In genomic region chr17:79702550-79703236, GRCh38 we compare ENCODE assay signal across 27 cellular contexts. TPM values are rescaled to one million over a fixed set of nuclear protein-coding genes. Genes with fewer than 3 reads are reported as not detected.
"Had no signal": no experiment of that assay in that cellular context is flagged by ENCODE, and none has a peak within 500 bp of the region (broad histone marks: within the 10 kb centered on the region; RNA-seq: fewer than 3 reads in every experiment).

No MANE protein-coding gene starts in this region.

- H3K4me1 Mint-ChIP-seq: activated CD8-positive, alpha-beta memory T cell treated with anti-CD3 and anti-CD28 coated beads, Interleukin-2, amount 10 ng/mL, durations not matched to agents 7 days and 5 days; central memory CD8-positive, alpha-beta T cell had no signal

- DNase-seq: activated CD4-positive, alpha-beta T cell treated with anti-CD3 and anti-CD28 coated beads, Interleukin-2, amount 10 ng/mL, durations not matched to agents 24 days and 14 days; activated CD4-positive, alpha-beta T cell treated with anti-CD3 and anti-CD28 coated beads, Interleukin-2, amount 50 U/mL, for 48 hours; activated CD4-positive, CD25-positive, alpha-beta regulatory T cell treated with anti-CD3 and anti-CD28 coated beads, Interleukin-2, amount 50 U/mL, for 72 hours; activated CD8-positive, alpha-beta memory T cell treated with anti-CD3 and anti-CD28 coated beads, Interleukin-2, amount 10 ng/mL, durations not matched to agents 7 days and 5 days; activated effector memory CD4-positive, alpha-beta T cell treated with Interleukin-2 at 50 U/mL for 16 hours; activated naive CD4-positive, alpha-beta T cell treated with Interleukin-2 at 50 U/mL for 16 hours; activated T-cell treated with anti-CD3 and anti-CD28 coated beads, Interleukin-2, amount 50 U/mL, for 24 hours; amygdala; Karpas-422; MM.1S; NCI-H1105 treated with DMSO at 0.1 percent for 48 hours; NCI-H1436 treated with DMSO at 0.1 percent for 48 hours; NCI-H187; NCI-H2081; NCI-H2171; NCI-H510A treated with DMSO at 0.1 percent for 48 hours; NCI-H69; SHP77; SW 1271 had no signal

- ATAC-seq: activated naive CD4-positive, alpha-beta T cell treated with anti-CD3 and anti-CD28 coated beads, Interleukin-2, amount 50 U/mL, for 72 hours had no signal

- H3K4me3 ChIP-seq: SJSA1 had no signal

- H3K27ac ChIP-seq: SJSA1 had no signal

- H3K36me3 ChIP-seq: SJSA1 had no signal

- H3K27ac Mint-ChIP-seq: activated CD4-positive, alpha-beta T cell treated with anti-CD3 and anti-CD28 coated beads, Interleukin-2, amount 10 ng/mL, durations not matched to agents 24 days and 14 days; activated CD8-positive, alpha-beta memory T cell treated with anti-CD3 and anti-CD28 coated beads, Interleukin-2, amount 10 ng/mL, durations not matched to agents 7 days and 5 days; activated naive CD4-positive, alpha-beta T cell treated with anti-CD3 and anti-CD28 coated beads, Interleukin-2, amount 50 U/mL, for 72 hours; activated T-cell treated with anti-CD3 and anti-CD28 coated beads, Interleukin-2, amount 50 U/mL, for 24 hours; activated T-helper 1 cell treated with anti-CD3 and anti-CD28 coated beads, Interleukin-12 subunit alpha, Interleukin-12 subunit beta, Interleukin-2, Interleukin-4 antibody, amounts not matched to agents 30 ng/mL and 10 ng/mL and 1 ng/mL, durations not matched to agents 14 hours and 24 hours and 36 hours; T-helper 2 cell treated with Interferon-gamma antibody and Interleukin-4, amounts not matched to agents 5 μg/mL and 100 μg/mL, for 36 hours had no signal

- H3K9me3 ChIP-seq: SJSA1 had no signal

- H3K9me3 Mint-ChIP-seq: activated CD4-positive, alpha-beta T cell treated with anti-CD3 and anti-CD28 coated beads, Interleukin-2, amount 10 ng/mL, durations not matched to agents 24 days and 14 days; activated naive CD4-positive, alpha-beta T cell treated with anti-CD3 and anti-CD28 coated beads, Interleukin-2, amount 50 U/mL, for 72 hours; activated T-cell treated with anti-CD3 and anti-CD28 coated beads, Interleukin-2, amount 50 U/mL, for 24 hours; activated T-helper 1 cell treated with anti-CD3 and anti-CD28 coated beads, Interleukin-12 subunit alpha, Interleukin-12 subunit beta, Interleukin-2, Interleukin-4 antibody, amounts not matched to agents 30 ng/mL and 10 ng/mL and 1 ng/mL, durations not matched to agents 14 hours and 24 hours and 36 hours; central memory CD8-positive, alpha-beta T cell; T-helper 2 cell treated with Interferon-gamma antibody and Interleukin-4, amounts not matched to agents 5 μg/mL and 100 μg/mL, for 36 hours had no signal

- H3K4me1 ChIP-seq: SJSA1 had no signal

- H3K36me3 Mint-ChIP-seq: activated CD8-positive, alpha-beta memory T cell treated with anti-CD3 and anti-CD28 coated beads, Interleukin-2, amount 10 ng/mL, durations not matched to agents 7 days and 5 days; activated naive CD4-positive, alpha-beta T cell treated with anti-CD3 and anti-CD28 coated beads, Interleukin-2, amount 50 U/mL, for 72 hours; brain had no signal

- H3K4me3 Mint-ChIP-seq: activated CD4-positive, alpha-beta T cell treated with anti-CD3 and anti-CD28 coated beads, Interleukin-2, amount 10 ng/mL, durations not matched to agents 24 days and 14 days; activated CD8-positive, alpha-beta memory T cell treated with anti-CD3 and anti-CD28 coated beads, Interleukin-2, amount 10 ng/mL, durations not matched to agents 7 days and 5 days; activated T-cell treated with anti-CD3 and anti-CD28 coated beads, Interleukin-2, amount 50 U/mL, for 24 hours; activated T-helper 1 cell treated with anti-CD3 and anti-CD28 coated beads, Interleukin-12 subunit alpha, Interleukin-12 subunit beta, Interleukin-2, Interleukin-4 antibody, amounts not matched to agents 30 ng/mL and 10 ng/mL and 1 ng/mL, durations not matched to agents 14 hours and 24 hours and 36 hours; brain; central memory CD8-positive, alpha-beta T cell; T-helper 2 cell treated with Interferon-gamma antibody and Interleukin-4, amounts not matched to agents 5 μg/mL and 100 μg/mL, for 36 hours had no signal

- H3K27me3 Mint-ChIP-seq: activated CD4-positive, alpha-beta T cell treated with anti-CD3 and anti-CD28 coated beads, Interleukin-2, amount 10 ng/mL, durations not matched to agents 24 days and 14 days had no signal

RNA-seq across cellular contexts. Expression of gene ENPP7, which starts 28.1 kb away (rescaled TPM):
- total RNA-seq: activated CD4-positive, alpha-beta T cell treated with anti-CD3 and anti-CD28 coated beads, Interleukin-2, amount 10 ng/mL, durations not matched to agents 24 days and 14 days; astrocyte; SJSA1; T-helper 1 cell treated with Interleukin-12 subunit alpha and Interleukin-12 subunit beta and Interleukin-4 antibody, amounts not matched to agents 30 ng/mL and 1 ng/mL, for 36 hours had no signal
